Comparison of ENCODE assay signal across 17 cellular contexts in the genomic region with DNA sequence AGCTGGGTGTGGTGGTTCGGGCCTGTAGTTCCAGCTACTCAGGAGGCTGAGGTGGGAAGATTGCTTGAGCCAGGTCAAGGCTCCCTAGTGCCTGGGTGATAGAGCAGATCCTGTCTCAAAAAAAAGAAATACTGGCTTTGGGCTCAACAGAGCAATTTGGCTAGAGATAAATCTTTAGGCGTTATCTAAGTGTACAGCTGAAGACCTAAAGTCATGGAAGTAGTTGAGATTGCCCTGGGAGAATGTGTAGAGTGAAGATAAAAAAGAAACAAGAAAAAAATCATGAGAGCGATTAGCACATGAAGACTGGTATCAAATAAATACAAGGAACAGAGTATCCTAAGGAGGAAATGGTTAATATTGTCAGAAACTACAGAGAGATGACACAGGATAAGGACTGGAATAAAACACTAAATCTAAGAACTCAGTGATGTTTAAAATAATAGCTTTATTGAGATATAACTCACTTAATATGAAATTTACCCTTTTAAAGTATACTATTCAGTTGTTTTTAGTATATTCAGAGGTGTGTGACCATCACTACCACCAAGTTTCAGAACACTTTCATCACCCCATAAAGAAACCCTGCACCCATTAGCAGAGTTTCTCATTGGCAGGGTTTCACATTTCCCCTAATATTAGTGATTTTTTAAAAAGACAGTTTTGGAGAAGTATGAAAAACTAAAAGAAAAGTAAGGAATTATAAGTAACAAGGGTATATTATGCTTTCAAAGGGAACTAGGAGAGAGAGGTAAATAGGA. TPM values are rescaled to one million over a fixed set of nuclear protein-coding genes. Genes with fewer than 3 reads are reported as not detected.
DNase-seq lines count a peak whose midpoint lies in the region; ATAC-seq and TF ChIP-seq lines count a peak whose summit lies in the region.
"Had no signal": no experiment of that assay in that cellular context is flagged by ENCODE, and none has a peak within 500 bp of the region (broad histone marks: within the 10 kb centered on the region; RNA-seq: fewer than 3 reads in every experiment).

No MANE protein-coding gene starts in this region.

- peaks cover 0 to 7% (median 0%) of the 10 kb centered on the region in 9 donors for H3K4me1 ChIP-seq in heart right ventricle
- H3K4me1 ChIP-seq: BLaER1 treated with 17β-estradiol and CSF1 and Interleukin-3, amounts not matched to agents 10 nM and 100 nM had no signal

- no peak overlapping the region for H3K4me3 Mint-ChIP-seq in activated naive CD8-positive, alpha-beta T cell treated with anti-CD3 and anti-CD28 coated beads for 36 hours
- no peak overlapping the region for H3K4me3 Mint-ChIP-seq in activated naive CD8-positive, alpha-beta T cell treated with anti-CD3 and anti-CD28 coated beads, Interleukin-2, amount 50 U/mL, for 24 hours
- H3K4me3 Mint-ChIP-seq in T-helper 17 cell (no peak overlapping the region), endothelial cell (ENCODE audit: unreplicated experiment) (no peak overlapping the region), type B pancreatic cell (no peak overlapping the region)

- 93 to 94% methylated on average over 3 of the region's 3 CpGs for WGBS in heart right ventricle, 2 donors

- intact Hi-C loops in heart right ventricle (cut with DNase I): no loop called here

- peaks cover 0 to 40% (median 9%) of the 10 kb centered on the region in 9 donors for H3K36me3 ChIP-seq in heart right ventricle

- no peak for DNase-seq in activated naive CD8-positive, alpha-beta T cell treated with anti-CD3 and anti-CD28 coated beads for 36 hours
- DNase-seq in activated naive CD8-positive, alpha-beta T cell treated with anti-CD3 and anti-CD28 coated beads, Interleukin-2, amount 50 U/mL, for 24 hours: no peak
- no peak for DNase-seq in T-helper 17 cell
- no peak for DNase-seq in endothelial cell (ENCODE audit: low spot score)
- DNase-seq in type B pancreatic cell (ENCODE audit: extremely low spot score, unreplicated experiment): no peak
- DNase-seq in heart right ventricle: no peak
- DNase-seq in activated naive CD4-positive, alpha-beta T cell treated with Interleukin-2 at 50 U/mL for 16 hours: no peak
- no peak for DNase-seq in germinal center (ENCODE audit: low spot score)
- DNase-seq: 8988T, COR-L47, NCI-H187 treated with DMSO at 0.1 percent for 48 hours, NCI-H510A, NCI-H82, SIG-M5 had no signal

- peaks cover 16% of the 10 kb centered on the region for H3K4me1 Mint-ChIP-seq in activated naive CD8-positive, alpha-beta T cell treated with anti-CD3 and anti-CD28 coated beads for 36 hours
- H3K4me1 Mint-ChIP-seq in activated naive CD8-positive, alpha-beta T cell treated with anti-CD3 and anti-CD28 coated beads, Interleukin-2, amount 50 U/mL, for 24 hours: peaks cover 9% of the 10 kb centered on the region
- H3K4me1 Mint-ChIP-seq in T-helper 17 cell (peaks cover 20% of the 10 kb centered on the region), endothelial cell (ENCODE audit: unreplicated experiment) (peaks cover 10% of the 10 kb centered on the region), type B pancreatic cell (ENCODE audit: unreplicated experiment) (no peaks in the 10 kb centered on the region)

- H3K27ac ChIP-seq in heart right ventricle: no peak overlapping the region
- H3K27ac ChIP-seq: BLaER1 treated with 17β-estradiol and CSF1 and Interleukin-3, amounts not matched to agents 10 nM and 100 nM; HL-60 had no signal

- H3K36me3 Mint-ChIP-seq in activated naive CD8-positive, alpha-beta T cell treated with anti-CD3 and anti-CD28 coated beads for 36 hours: peaks cover 19% of the 10 kb centered on the region
- peaks cover 8% of the 10 kb centered on the region for H3K36me3 Mint-ChIP-seq in activated naive CD8-positive, alpha-beta T cell treated with anti-CD3 and anti-CD28 coated beads, Interleukin-2, amount 50 U/mL, for 24 hours (ENCODE audit: low read depth)
- H3K36me3 Mint-ChIP-seq in T-helper 17 cell (ENCODE audit: low read depth) (peaks cover 3% of the 10 kb centered on the region), endothelial cell (ENCODE audit: low read depth, unreplicated experiment) (peaks cover 4% of the 10 kb centered on the region), type B pancreatic cell (peaks cover 18% of the 10 kb centered on the region)

- no peaks in the 10 kb centered on the region for H3K9me3 Mint-ChIP-seq in activated naive CD8-positive, alpha-beta T cell treated with anti-CD3 and anti-CD28 coated beads for 36 hours
- H3K9me3 Mint-ChIP-seq in activated naive CD8-positive, alpha-beta T cell treated with anti-CD3 and anti-CD28 coated beads, Interleukin-2, amount 50 U/mL, for 24 hours: no peaks in the 10 kb centered on the region
- H3K9me3 Mint-ChIP-seq in endothelial cell (ENCODE audit: unreplicated experiment): no peaks in the 10 kb centered on the region
- H3K9me3 Mint-ChIP-seq in type B pancreatic cell: no peaks in the 10 kb centered on the region

- H3K27me3 Mint-ChIP-seq in activated naive CD8-positive, alpha-beta T cell treated with anti-CD3 and anti-CD28 coated beads for 36 hours: no peaks in the 10 kb centered on the region
- no peaks in the 10 kb centered on the region for H3K27me3 Mint-ChIP-seq in activated naive CD8-positive, alpha-beta T cell treated with anti-CD3 and anti-CD28 coated beads, Interleukin-2, amount 50 U/mL, for 24 hours
- H3K27me3 Mint-ChIP-seq in T-helper 17 cell (no peaks in the 10 kb centered on the region), endothelial cell (ENCODE audit: unreplicated experiment) (peaks cover 2% of the 10 kb centered on the region), type B pancreatic cell (no peaks in the 10 kb centered on the region)

- peak overlapping the region; percentile 8 for H3K27ac Mint-ChIP-seq in activated naive CD8-positive, alpha-beta T cell treated with anti-CD3 and anti-CD28 coated beads for 36 hours
- H3K27ac Mint-ChIP-seq in activated naive CD8-positive, alpha-beta T cell treated with anti-CD3 and anti-CD28 coated beads, Interleukin-2, amount 50 U/mL, for 24 hours: no peak overlapping the region
- H3K27ac Mint-ChIP-seq in T-helper 17 cell: peak overlapping the region; percentile 30
- peak overlapping the region; percentile 20 for H3K27ac Mint-ChIP-seq in endothelial cell (ENCODE audit: unreplicated experiment)
- H3K27ac Mint-ChIP-seq in type B pancreatic cell: peak overlapping the region; percentile 1

- ATAC-seq in activated naive CD8-positive, alpha-beta T cell treated with anti-CD3 and anti-CD28 coated beads, Interleukin-2, amount 50 U/mL, for 24 hours: no peak
- ATAC-seq in T-helper 17 cell (no peak), heart right ventricle (no peak)

- H3K9me3 ChIP-seq in T-helper 17 cell (ENCODE audit: control insufficient read depth, low read length, poor library complexity, severe bottlenecking): no peaks in the 10 kb centered on the region
- no peaks in the 10 kb centered on the region for H3K9me3 ChIP-seq in heart right ventricle
- H3K9me3 ChIP-seq: BLaER1 treated with 17β-estradiol and CSF1 and Interleukin-3, amounts not matched to agents 10 nM and 100 nM; HAP-1 had no signal

- H3K27me3 ChIP-seq in heart right ventricle: no peaks in the 10 kb centered on the region
- H3K27me3 ChIP-seq: BLaER1 treated with 17β-estradiol and CSF1 and Interleukin-3, amounts not matched to agents 10 nM and 100 nM had no signal

- TF ChIP-seq CTCF in endothelial cell (IDR thresholded peaks at IDR 0.05; ENCODE audit: unreplicated experiment) (no peak), type B pancreatic cell (conservative IDR thresholded peaks at IDR 0.05) (no peak), heart right ventricle (IDR thresholded peaks at IDR 0.05) (no peak)

- no peak overlapping the region for H3K4me3 ChIP-seq in heart right ventricle
- H3K4me3 ChIP-seq: BLaER1 treated with 17β-estradiol and CSF1 and Interleukin-3, amounts not matched to agents 10 nM and 100 nM; HAP-1 had no signal

RNA-seq across cellular contexts. Expression of a gene that starts 20.7 kb away (rescaled TPM):
- 10 to 100 TPM; 27.8 to 28.5 TPM for total RNA-seq in activated naive CD8-positive, alpha-beta T cell treated with anti-CD3 and anti-CD28 coated beads for 36 hours
- total RNA-seq in T-helper 17 cell: 10 to 100 TPM; 33.0 to 42.0 TPM
- total RNA-seq in endothelial cell (ENCODE audit: unreplicated experiment): 84.6 TPM
- 76.2 and 79.2 TPM in 2 replicates for total RNA-seq in type B pancreatic cell (ENCODE audit: low replicate concordance)
- 10 to 100 TPM; 29.9 to 43.7 (median 32.7) TPM for total RNA-seq in heart right ventricle
- polyA plus RNA-seq in heart right ventricle: 10 to 100 TPM in 1 of 2 donors, 1 to 10 TPM in 1; 6.7 to 17.9 TPM
